ENCODE assay signal across 16 cellular contexts in genomic region chr14:53882684-53883083, GRCh38.
"Had no signal": no experiment of that assay in that cellular context is flagged by ENCODE, and none has a peak within 500 bp of the region (broad histone marks: within the 10 kb centered on the region; RNA-seq: fewer than 3 reads in every experiment).

No MANE protein-coding gene starts in this region.

- H3K9me3 ChIP-seq: right atrium auricular region, transverse colon had no signal

- H3K36me3 Mint-ChIP-seq: activated naive CD4-positive, alpha-beta T cell treated with anti-CD3 and anti-CD28 coated beads, Interleukin-2, amount 50 U/mL, for 72 hours; brain; natural killer cell; stimulated activated memory B cell treated with anti-CD40 and anti-IgM and Interleukin-4, amounts not matched to agents 10 μg/mL and 1 μg/mL and 100 μg/mL, for 72 hours had no signal

- H3K4me3 ChIP-seq: right atrium auricular region, transverse colon had no signal

- FAIRE-seq: islet of Langerhans had no signal

- H3K4me3 Mint-ChIP-seq: brain; dendritic cell treated with granulocyte-macrophage colony-stimulating factor and Interleukin-4, amounts not matched to agents 40 ng/mL and 50 ng/mL, for 4 days; natural killer cell; stimulated activated memory B cell treated with anti-CD40 and anti-IgM and Interleukin-4, amounts not matched to agents 10 μg/mL and 1 μg/mL and 100 μg/mL, for 72 hours had no signal

- H3K4me1 Mint-ChIP-seq: natural killer cell; stimulated activated memory B cell treated with anti-CD40 and anti-IgM and Interleukin-4, amounts not matched to agents 10 μg/mL and 1 μg/mL and 100 μg/mL, for 72 hours had no signal

- H3K27me3 ChIP-seq: right atrium auricular region, transverse colon had no signal

- H3K27ac ChIP-seq: right atrium auricular region, transverse colon had no signal

- H3K27me3 Mint-ChIP-seq: brain; dendritic cell treated with granulocyte-macrophage colony-stimulating factor and Interleukin-4, amounts not matched to agents 40 ng/mL and 50 ng/mL, for 4 days had no signal

- H3K27ac Mint-ChIP-seq: activated naive CD4-positive, alpha-beta T cell treated with anti-CD3 and anti-CD28 coated beads, Interleukin-2, amount 50 U/mL, for 72 hours; brain; dendritic cell treated with granulocyte-macrophage colony-stimulating factor and Interleukin-4, amounts not matched to agents 40 ng/mL and 50 ng/mL, for 4 days; natural killer cell; stimulated activated memory B cell treated with anti-CD40 and anti-IgM and Interleukin-4, amounts not matched to agents 10 μg/mL and 1 μg/mL and 100 μg/mL, for 72 hours had no signal

- DNase-seq: activated CD4-positive, CD25-positive, alpha-beta regulatory T cell; activated effector memory CD4-positive, alpha-beta T cell treated with Interleukin-2 at 50 U/mL for 16 hours; activated T-cell treated with anti-CD3 and anti-CD28 coated beads, Interleukin-2, amount 50 U/mL, for 1 hour; amygdala; glutamatergic neuron; mammary epithelial cell; natural killer cell; nucleus accumbens; transverse colon had no signal

- ATAC-seq: activated naive CD4-positive, alpha-beta T cell treated with anti-CD3 and anti-CD28 coated beads, Interleukin-2, amount 50 U/mL, for 72 hours; left lobe of liver; natural killer cell; stimulated activated memory B cell treated with anti-CD40 and anti-IgM and Interleukin-4, amounts not matched to agents 10 μg/mL and 1 μg/mL and 100 μg/mL, for 72 hours had no signal

- H3K36me3 ChIP-seq: right atrium auricular region, transverse colon had no signal

- H3K9me3 Mint-ChIP-seq: dendritic cell treated with granulocyte-macrophage colony-stimulating factor and Interleukin-4, amounts not matched to agents 40 ng/mL and 50 ng/mL, for 4 days had no signal
